Comparison of ENCODE assay signal across 27 cellular contexts in genomic region chr20:59580208-59580980, GRCh38. TPM values are rescaled to one million over a fixed set of nuclear protein-coding genes. Genes with fewer than 3 reads are reported as not detected.
DNase-seq lines count a peak whose midpoint lies in the region; ATAC-seq and TF ChIP-seq lines count a peak whose summit lies in the region.
"Had no signal": no experiment of that assay in that cellular context is flagged by ENCODE, and none has a peak within 500 bp of the region (broad histone marks: within the 10 kb centered on the region; RNA-seq: fewer than 3 reads in every experiment).

No MANE protein-coding gene starts in this region.

- H2BK12ac ChIP-seq in neuronal stem cell (ENCODE audit: low read length) = no peak overlapping the region

- H3K23ac ChIP-seq in neuronal stem cell (ENCODE audit: low read depth, low read length, poor library complexity) = no peak overlapping the region

- no peak overlapping the region for H3K4me2 ChIP-seq in neuronal stem cell (ENCODE audit: insufficient read depth, low read length, poor library complexity, severe bottlenecking)

- H2AK5ac ChIP-seq in neuronal stem cell (ENCODE audit: low read depth, low read length) = no peak overlapping the region

- peaks cover 4% of the 10 kb centered on the region for H3K79me1 ChIP-seq in neuronal stem cell (ENCODE audit: low read depth, low read length)

- no peak for ATAC-seq in GM18868 (IDR thresholded peaks at IDR 0.05; ENCODE audit: unreplicated experiment)
- no peak for ATAC-seq in natural killer cell treated with Interleukin-12 subunit alpha and Interleukin-12 subunit beta and Interleukin-15 and Interleukin-18, amount 100 ng/mL, for 72 hours
- ATAC-seq: esophagus mucosa; heart left ventricle; HepG2; Panc1; stimulated activated effector memory CD8-positive, alpha-beta T cell treated with anti-CD3 and anti-CD28 coated beads, Interleukin-12 subunit alpha, Interleukin-12 subunit beta, amount 100 ng/mL, for 72 hours had no signal

- no peak overlapping the region for H2BK120ac ChIP-seq in neuronal stem cell (ENCODE audit: low read depth, low read length)

- peaks cover 0 to 7% of the 10 kb centered on the region in 2 donors for H3K9me3 ChIP-seq in neuronal stem cell (replicated peaks in 1 of 2; ENCODE audit: control insufficient read depth in 2 of 2, insufficient read depth in 1 of 2, low read depth in 1 of 2, low read length in 2 of 2)
- H3K9me3 ChIP-seq: Caco-2, heart left ventricle, lower lobe of right lung, testis had no signal

- H3K27me3 Mint-ChIP-seq in natural killer cell treated with Interleukin-12 subunit alpha and Interleukin-12 subunit beta and Interleukin-15 and Interleukin-18, amount 100 ng/mL, for 72 hours = peaks cover 9 to 31% of the 10 kb centered on the region in 2 donors

- H3K4me3 ChIP-seq in AG09309 (ENCODE audit: control insufficient read depth, low read depth, low read length) (no peak overlapping the region), neuronal stem cell (ENCODE audit: low read length in 2 of 2) (no peak overlapping the region)
- H3K4me3 ChIP-seq: heart left ventricle, lower lobe of right lung, testis had no signal

- H3K18ac ChIP-seq in neuronal stem cell (ENCODE audit: low read length) = no peak overlapping the region

- H2BK5ac ChIP-seq in neuronal stem cell (ENCODE audit: low read length) = no peak overlapping the region

- peaks cover 0 to 2% of the 10 kb centered on the region in 2 donors for H3K4me1 ChIP-seq in neuronal stem cell (ENCODE audit: control insufficient read depth in 2 of 2, insufficient read depth in 1 of 2, low read depth in 1 of 2, low read length in 2 of 2)
- H3K4me1 ChIP-seq: Caco-2, testis had no signal

- H2BK15ac ChIP-seq in neuronal stem cell (ENCODE audit: low read length) = no peak overlapping the region

- H3K27ac ChIP-seq in neuronal stem cell (replicated peaks; ENCODE audit: low read length) = no peak overlapping the region
- H3K27ac ChIP-seq: heart left ventricle, lower lobe of right lung, testis had no signal

- in situ Hi-C loops in G401 (cut with HindIII; ENCODE audit: low sequenced_read_pairs) = no loop called here

- H3K14ac ChIP-seq in neuronal stem cell (ENCODE audit: low read length) = no peak overlapping the region

- DNase-seq in AG09309 (ENCODE audit: low read depth) (peak; percentile 55), G401 (ENCODE audit: low spot score) (peak; percentile 64), NOMO-1 treated with DMSO at 0.1 percent for 48 hours (lab: John Stamatoyannopoulos, UW; ENCODE audit: unreplicated experiment) (peak; percentile 92), fibroblast of the conjunctiva (ENCODE audit: low read depth) (peak; percentile 27), neuronal stem cell (ENCODE audit: low spot score) (no peak), OCI-M1 (lab: John Stamatoyannopoulos, UW) (no peak)
- no peak for DNase-seq in natural killer cell treated with Interleukin-12 subunit alpha and Interleukin-12 subunit beta and Interleukin-15 and Interleukin-18, amount 100 ng/mL, for 72 hours (ENCODE audit: low spot score)
- DNase-seq: activated CD4-positive, alpha-beta T cell treated with anti-CD3 and anti-CD28 coated beads, Interleukin-2, amount 50 U/mL, for 1 hour; activated CD8-positive, alpha-beta memory T cell treated with anti-CD3 and anti-CD28 coated beads, Interleukin-2, amount 50 U/mL, for 4 hours; activated gamma-delta T cell; central memory CD4-positive, alpha-beta T cell; heart left ventricle; immature natural killer cell; lower lobe of right lung; NCI-H187 treated with DMSO at 0.1 percent for 48 hours; NCI-H2227 treated with DMSO at 0.1 percent for 48 hours; NCI-H774; occipital lobe; retina; testis had no signal

- no peak overlapping the region for H3K4ac ChIP-seq in neuronal stem cell (ENCODE audit: low read length)

- no peaks in the 10 kb centered on the region for H3K9me3 Mint-ChIP-seq in natural killer cell treated with Interleukin-12 subunit alpha and Interleukin-12 subunit beta and Interleukin-15 and Interleukin-18, amount 100 ng/mL, for 72 hours
- H3K9me3 Mint-ChIP-seq: immature natural killer cell; stimulated activated effector memory CD8-positive, alpha-beta T cell treated with anti-CD3 and anti-CD28 coated beads, Interleukin-12 subunit alpha, Interleukin-12 subunit beta, amount 100 ng/mL, for 72 hours had no signal

- no peak overlapping the region for H3K4me3 Mint-ChIP-seq in natural killer cell treated with Interleukin-12 subunit alpha and Interleukin-12 subunit beta and Interleukin-15 and Interleukin-18, amount 100 ng/mL, for 72 hours
- H3K4me3 Mint-ChIP-seq: immature natural killer cell; stimulated activated effector memory CD8-positive, alpha-beta T cell treated with anti-CD3 and anti-CD28 coated beads, Interleukin-12 subunit alpha, Interleukin-12 subunit beta, amount 100 ng/mL, for 72 hours had no signal

- H4K8ac ChIP-seq in neuronal stem cell (ENCODE audit: low read depth, low read length) = no peak overlapping the region

- H3K9ac ChIP-seq in neuronal stem cell (ENCODE audit: low read depth, low read length, poor library complexity) = no peak overlapping the region

- no CpG with 5 or more reads among the region's 8 CpGs for WGBS in neuronal stem cell (ENCODE audit: extremely low coverage in 2 of 2, insufficient read length in 2 of 2, insufficient replicate concordance in 1 of 2), 2 donors

- no peak overlapping the region for H2AFZ ChIP-seq in neuronal stem cell (ENCODE audit: low read length)

- no peak overlapping the region for H4K91ac ChIP-seq in neuronal stem cell (ENCODE audit: low read depth, low read length, poor library complexity)

- H3K36me3 Mint-ChIP-seq in natural killer cell treated with Interleukin-12 subunit alpha and Interleukin-12 subunit beta and Interleukin-15 and Interleukin-18, amount 100 ng/mL, for 72 hours = no peaks in the 10 kb centered on the region
- H3K36me3 Mint-ChIP-seq: immature natural killer cell; stimulated activated effector memory CD8-positive, alpha-beta T cell treated with anti-CD3 and anti-CD28 coated beads, Interleukin-12 subunit alpha, Interleukin-12 subunit beta, amount 100 ng/mL, for 72 hours had no signal

- H3K4me1 Mint-ChIP-seq in natural killer cell treated with Interleukin-12 subunit alpha and Interleukin-12 subunit beta and Interleukin-15 and Interleukin-18, amount 100 ng/mL, for 72 hours (ENCODE audit: low read depth in 2 of 2) = no peaks in the 10 kb centered on the region
- H3K4me1 Mint-ChIP-seq: immature natural killer cell; stimulated activated effector memory CD8-positive, alpha-beta T cell treated with anti-CD3 and anti-CD28 coated beads, Interleukin-12 subunit alpha, Interleukin-12 subunit beta, amount 100 ng/mL, for 72 hours had no signal

- H3K27ac Mint-ChIP-seq in natural killer cell treated with Interleukin-12 subunit alpha and Interleukin-12 subunit beta and Interleukin-15 and Interleukin-18, amount 100 ng/mL, for 72 hours = no peak overlapping the region
- H3K27ac Mint-ChIP-seq: immature natural killer cell; stimulated activated effector memory CD8-positive, alpha-beta T cell treated with anti-CD3 and anti-CD28 coated beads, Interleukin-12 subunit alpha, Interleukin-12 subunit beta, amount 100 ng/mL, for 72 hours had no signal

- no peaks in the 10 kb centered on the region for H3K36me3 ChIP-seq in neuronal stem cell (replicated peaks in 1 of 2; ENCODE audit: control insufficient read depth in 2 of 2, insufficient read depth in 2 of 2, low read length in 2 of 2)
- H3K36me3 ChIP-seq: heart left ventricle, lower lobe of right lung had no signal

- no peak for TF ChIP-seq CTCF in AG09309 (IDR thresholded peaks at IDR 0.05; ENCODE audit: control insufficient read depth, insufficient read depth, low read depth, low read length, missing control alignments)

- peaks cover 25 to 51% (median 50%) of the 10 kb centered on the region in 3 experiments for H3K27me3 ChIP-seq in neuronal stem cell (ENCODE audit: control insufficient read depth in 3 of 3, insufficient read depth in 3 of 3, low read depth in 1 of 3, low read length in 3 of 3)
- H3K27me3 ChIP-seq: testis had no signal

RNA-seq across cellular contexts. Expression of gene PHACTR3, which starts 23.9 kb away (rescaled TPM):
- not detected in 2 replicates for total RNA-seq in G401 (2014; rRNA removed; shearing (Covaris generic))
- 0.28 TPM for polyA plus RNA-seq in neuronal stem cell (2013, experiment 1 of 2)
- 0.22 TPM for polyA plus RNA-seq in neuronal stem cell (2013, experiment 2 of 2)
- total RNA-seq in natural killer cell treated with Interleukin-12 subunit alpha and Interleukin-12 subunit beta and Interleukin-15 and Interleukin-18, amount 100 ng/mL, for 72 hours = not detected
- total RNA-seq: esophagus mucosa, HepG2, M059J had no signal
- polyA plus RNA-seq: HepG2, immature natural killer cell had no signal

Comparison
In these comparisons a context has a peak if more than half of its experiments do, and no peak if none do; other contexts are left out.
1. DNase-seq: peak in AG09309 (single experiment), G401 (single experiment), NOMO-1 treated with DMSO at 0.1 percent for 48 hours (single experiment) and fibroblast of the conjunctiva (single experiment); none in neuronal stem cell (single experiment), OCI-M1 (single experiment) and natural killer cell treated with Interleukin-12 subunit alpha and Interleukin-12 subunit beta and Interleukin-15 and Interleukin-18, amount 100 ng/mL, for 72 hours (single experiment).